Comparison of ENCODE assay signal across 32 cellular contexts in the genomic region with DNA sequence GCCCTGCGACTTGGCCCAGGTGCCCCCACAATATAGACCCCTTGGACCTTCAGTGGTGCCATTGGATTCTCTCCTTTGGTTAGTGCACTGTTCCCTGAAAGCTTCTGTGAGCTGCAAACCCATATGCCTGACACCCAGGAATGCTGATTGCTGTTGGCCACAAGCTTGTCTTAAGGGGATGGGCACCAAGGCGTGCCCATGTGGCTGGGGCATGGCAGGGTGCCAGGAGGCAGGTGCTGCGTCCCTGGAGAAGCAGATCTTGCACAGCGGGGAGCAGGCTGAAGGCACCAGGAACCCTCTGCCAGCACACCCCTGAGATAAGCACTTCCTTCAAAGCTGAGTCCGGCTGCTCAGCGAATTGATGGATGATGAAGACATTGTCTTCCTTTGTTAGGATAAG.
DNase-seq lines count a peak whose midpoint lies in the region; FAIRE-seq lines count a peak whose summit lies in the region.
"Had no signal": no experiment of that assay in that cellular context is flagged by ENCODE, and none has a peak within 500 bp of the region (broad histone marks: within the 10 kb centered on the region; RNA-seq: fewer than 3 reads in every experiment).

No MANE protein-coding gene starts in this region.

- H2AK5ac ChIP-seq in mesendoderm (ENCODE audit: low read length): no peak overlapping the region

- no peak overlapping the region for H2BK15ac ChIP-seq in mesendoderm (replicated peaks; ENCODE audit: low read depth)

- H4K8ac ChIP-seq in mesendoderm (ENCODE audit: low read depth, low read length): no peak overlapping the region

- H3K9ac ChIP-seq in mesendoderm (ENCODE audit: low read length): no peak overlapping the region
- H3K9ac ChIP-seq: parathyroid adenoma had no signal

- H3K4me1 Mint-ChIP-seq in activated naive CD8-positive, alpha-beta T cell treated with anti-CD3 and anti-CD28 coated beads for 36 hours: peaks cover 4% of the 10 kb centered on the region
- H3K4me1 Mint-ChIP-seq: activated CD4-positive, alpha-beta T cell treated with anti-CD3 and anti-CD28 coated beads, Interleukin-2, amount 10 ng/mL, durations not matched to agents 7 days and 5 days had no signal

- H3K56ac ChIP-seq in mesendoderm (ENCODE audit: low read length): no peak overlapping the region

- H3K4ac ChIP-seq in mesendoderm (ENCODE audit: low read depth, low read length): no peak overlapping the region

- H3K27ac ChIP-seq in mesendoderm (ENCODE audit: low read depth, low read length): no peak overlapping the region
- H3K27ac ChIP-seq: ascending aorta, epithelial cell of prostate, parathyroid adenoma, RWPE1, SJSA1, testis had no signal

- H3K18ac ChIP-seq in mesendoderm (ENCODE audit: low read length): no peak overlapping the region

- no peak overlapping the region for H4K5ac ChIP-seq in mesendoderm (ENCODE audit: low read length)

- H3K79me1 ChIP-seq in mesendoderm (ENCODE audit: low read length): no peaks in the 10 kb centered on the region

- no CpG with 5 or more reads among the region's 6 CpGs for whole genome bisulfite sequencing in mesendoderm (ENCODE audit: extremely low coverage, insufficient coverage, low lambda C conversion rate)

- DNase-seq in NCI-H510A (lab: John Stamatoyannopoulos, UW): peak; percentile 12
- no peak for DNase-seq in NCI-H510A treated with DMSO at 0.1 percent for 48 hours (lab: John Stamatoyannopoulos, UW)
- peak; percentile 90 for DNase-seq in NCI-H69 (lab: John Stamatoyannopoulos, UW)
- DNase-seq in mesendoderm: peak; percentile 23
- no peak for DNase-seq in urothelium cell line (ENCODE audit: low spot score)
- no peak for DNase-seq in CD1c-positive myeloid dendritic cell (ENCODE audit: extremely low spot score)
- no peak for DNase-seq in activated T-cell treated with anti-CD3 and anti-CD28 coated beads, Interleukin-2, amount 50 U/mL, for 1 hour
- DNase-seq in activated naive CD8-positive, alpha-beta T cell treated with anti-CD3 and anti-CD28 coated beads for 36 hours: no peak
- DNase-seq: activated CD4-positive, alpha-beta T cell treated with anti-CD3 and anti-CD28 coated beads, Interleukin-2, amount 10 ng/mL, durations not matched to agents 7 days and 5 days; activated gamma-delta T cell treated with Interleukin-2 at 50 U/mL for 16 hours; activated T-cell treated with anti-CD3 and anti-CD28 coated beads, Interleukin-2, amount 50 U/mL, for 24 hours; AML-193; CD4-positive, alpha-beta T cell; effector CD8-positive, alpha-beta T cell; hypothalamus; NCI-H1092 treated with DMSO at 0.1 percent for 48 hours; NCI-H2081 treated with DMSO at 0.1 percent for 48 hours; NCI-H748 treated with DMSO at 0.1 percent for 48 hours; stimulated activated CD4-positive, alpha-beta T cell treated with anti-CD3 and anti-CD28 coated beads, Interleukin-2, amount 100 ng/mL, for 24 hours; stimulated activated naive CD8-positive, alpha-beta T cell treated with anti-CD3 and anti-CD28 coated beads, Interleukin-15, Interleukin-2, amounts not matched to agents 100 U/mL and 50 U/mL, for 24 hours; T1000; testis had no signal

- H3K27me3 Mint-ChIP-seq in activated naive CD8-positive, alpha-beta T cell treated with anti-CD3 and anti-CD28 coated beads for 36 hours: peaks cover 25% of the 10 kb centered on the region
- H3K27me3 Mint-ChIP-seq: activated CD4-positive, alpha-beta T cell treated with anti-CD3 and anti-CD28 coated beads, Interleukin-2, amount 10 ng/mL, durations not matched to agents 7 days and 5 days; CD4-positive, alpha-beta T cell had no signal

- no peaks in the 10 kb centered on the region for H3K36me3 ChIP-seq in mesendoderm (ENCODE audit: control insufficient read depth, insufficient read depth, low read length)
- H3K36me3 ChIP-seq: ascending aorta, SJSA1 had no signal

- no peaks in the 10 kb centered on the region for H3K4me1 ChIP-seq in mesendoderm (ENCODE audit: control insufficient read depth, low read depth, low read length)
- H3K4me1 ChIP-seq: ascending aorta, parathyroid adenoma, SJSA1, testis had no signal

- H3K9me3 Mint-ChIP-seq in activated naive CD8-positive, alpha-beta T cell treated with anti-CD3 and anti-CD28 coated beads for 36 hours: peaks cover 1% of the 10 kb centered on the region
- H3K9me3 Mint-ChIP-seq: activated T-cell treated with anti-CD3 and anti-CD28 coated beads, Interleukin-2, amount 50 U/mL, for 24 hours; CD4-positive, alpha-beta T cell; neural crest cell had no signal

- no peak overlapping the region for H3K23ac ChIP-seq in mesendoderm (ENCODE audit: low read length)

- FAIRE-seq in urothelium cell line (lab: Jason Lieb, UNC): peak; percentile 98
- FAIRE-seq: colon, GM12892, H54, HTR-8/SVneo had no signal

- H3K79me2 ChIP-seq in mesendoderm (ENCODE audit: control insufficient read depth, insufficient read depth, low read length): no peaks in the 10 kb centered on the region
- H3K79me2 ChIP-seq: parathyroid adenoma had no signal

- no peaks in the 10 kb centered on the region for H3K27me3 ChIP-seq in mesendoderm (ENCODE audit: insufficient read depth, low read length, poor library complexity)
- H3K27me3 ChIP-seq: ascending aorta, SJSA1, testis had no signal

- H2BK120ac ChIP-seq in mesendoderm (ENCODE audit: low read depth, low read length): no peak overlapping the region

- H2BK5ac ChIP-seq in mesendoderm (ENCODE audit: low read length): no peak overlapping the region

- H3K27ac Mint-ChIP-seq in activated naive CD8-positive, alpha-beta T cell treated with anti-CD3 and anti-CD28 coated beads for 36 hours: no peak overlapping the region
- H3K27ac Mint-ChIP-seq: activated CD4-positive, alpha-beta T cell treated with anti-CD3 and anti-CD28 coated beads, Interleukin-2, amount 10 ng/mL, durations not matched to agents 7 days and 5 days; activated T-cell treated with anti-CD3 and anti-CD28 coated beads, Interleukin-2, amount 50 U/mL, for 24 hours; CD4-positive, alpha-beta T cell had no signal

- H3K36me3 Mint-ChIP-seq in activated naive CD8-positive, alpha-beta T cell treated with anti-CD3 and anti-CD28 coated beads for 36 hours: no peaks in the 10 kb centered on the region

- H3K4me3 ChIP-seq in mesendoderm (ENCODE audit: low read length): no peak overlapping the region
- H3K4me3 ChIP-seq: ascending aorta, SJSA1, testis had no signal

- H3K4me3 Mint-ChIP-seq in activated naive CD8-positive, alpha-beta T cell treated with anti-CD3 and anti-CD28 coated beads for 36 hours: no peak overlapping the region
- H3K4me3 Mint-ChIP-seq: activated CD4-positive, alpha-beta T cell treated with anti-CD3 and anti-CD28 coated beads, Interleukin-2, amount 10 ng/mL, durations not matched to agents 7 days and 5 days; activated T-cell treated with anti-CD3 and anti-CD28 coated beads, Interleukin-2, amount 50 U/mL, for 24 hours; CD4-positive, alpha-beta T cell; neural crest cell had no signal

- no peak overlapping the region for H3K4me2 ChIP-seq in mesendoderm (ENCODE audit: low read length)

Comparison
In these comparisons a context has a peak if more than half of its experiments do, and no peak if none do; other contexts are left out.
1. DNase-seq: peak in NCI-H510A (single experiment), NCI-H69 (single experiment) and mesendoderm (single experiment); none in NCI-H510A treated with DMSO at 0.1 percent for 48 hours (single experiment), urothelium cell line (single experiment), CD1c-positive myeloid dendritic cell (single experiment), activated T-cell treated with anti-CD3 and anti-CD28 coated beads, Interleukin-2, amount 50 U/mL, for 1 hour (single experiment) and activated naive CD8-positive, alpha-beta T cell treated with anti-CD3 and anti-CD28 coated beads for 36 hours (single experiment).